ENCODE assay signal across 9 cellular contexts in the genomic region with DNA sequence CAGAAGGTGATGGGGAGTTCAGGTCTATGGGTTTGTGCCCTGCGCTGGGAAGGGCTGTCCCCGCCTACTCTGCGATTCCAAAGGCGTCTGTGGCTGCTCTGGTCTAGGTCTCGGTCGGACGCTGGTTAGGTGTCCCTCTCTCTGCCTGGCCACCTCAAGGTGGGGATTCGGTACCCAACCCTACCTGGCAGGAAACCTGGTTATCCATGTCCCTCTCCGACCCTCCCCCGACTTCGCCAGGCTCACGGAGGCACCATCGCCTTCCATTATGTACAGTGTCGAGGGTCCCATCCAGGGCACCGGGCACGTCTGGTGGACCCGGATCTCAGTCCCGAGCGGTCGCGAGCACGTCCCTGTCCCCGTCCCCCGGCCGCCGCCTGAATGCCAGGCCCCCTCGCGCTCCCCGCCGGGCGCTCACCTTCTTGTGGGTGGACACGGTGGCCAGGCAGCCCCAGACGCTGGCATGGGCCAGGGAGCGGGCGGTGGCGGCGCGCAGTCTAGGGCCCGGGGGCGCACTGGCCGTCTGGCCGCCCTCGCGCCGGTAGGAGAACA. TPM values are rescaled to one million over a fixed set of nuclear protein-coding genes. Genes with fewer than 3 reads are reported as not detected.
DNase-seq lines count a peak whose midpoint lies in the region; ATAC-seq and TF ChIP-seq lines count a peak whose summit lies in the region.
"Had no signal": no experiment of that assay in that cellular context is flagged by ENCODE, and none has a peak within 500 bp of the region (broad histone marks: within the 10 kb centered on the region; RNA-seq: fewer than 3 reads in every experiment).

No MANE protein-coding gene starts in this region.

- CTCF ChIA-PET in WTC11 (lab: Charles Lee) = interaction anchor here (0.6 to 3.9 kb wide), 26 partner anchors 8 to 439 kb away, joined by 3 to 72 read pairs (median 4); partner anchors contain the start of gene RNF149

- peaks cover 12% of the 10 kb centered on the region; the same call in 1 of the 2 replicates for H3F3A ChIP-seq in GM23248 (ENCODE audit: insufficient read depth)

- DNase-seq in GM23248 = no peak
- DNase-seq in WTC11 (ENCODE audit: low spot score) = peak; percentile 23
- DNase-seq in heart right ventricle = no peak
- DNase-seq in psoas muscle = no peak
- DNase-seq in SK-N-DZ (ENCODE audit: low spot score) = no peak
- DNase-seq in NCI-H1694 treated with DMSO at 0.1 percent for 48 hours (lab: John Stamatoyannopoulos, UW) = no peak
- DNase-seq in stimulated activated CD8-positive, alpha-beta memory T cell treated with anti-CD3 and anti-CD28 coated beads, Interleukin-4, amount 100 ng/mL, for 48 hours = no peak

- ATAC-seq in WTC11 = peak; percentile 61
- ATAC-seq in heart right ventricle = peak in 7 of 8 donors; percentile 14 to 79 (median 46)
- ATAC-seq in psoas muscle = peak in 2 of 4 donors; percentile 35 to 56
- no peak for ATAC-seq in GM19035 (IDR thresholded peaks at IDR 0.05; ENCODE audit: unreplicated experiment)

- POLR2A ChIA-PET in WTC11 (lab: Charles Lee) = no interaction called here

- peak overlapping the region; percentile 79 for H2AFZ ChIP-seq in GM23248

- H3K27me3 ChIP-seq in GM23248 (replicated peaks; ENCODE audit: insufficient read depth) (peaks cover 13% of the 10 kb centered on the region), heart right ventricle (peaks cover 0 to 75% (median 34%) of the 10 kb centered on the region in 7 donors), psoas muscle (ENCODE audit: insufficient read depth in 3 of 3, low read length in 2 of 3) (peaks cover 0 to 83% (median 14%) of the 10 kb centered on the region in 3 donors)

- H3K36me3 ChIP-seq in GM23248 (ENCODE audit: low read depth) = no peaks in the 10 kb centered on the region
- no peaks in the 10 kb centered on the region for H3K36me3 ChIP-seq in heart right ventricle
- H3K36me3 ChIP-seq in psoas muscle (ENCODE audit: insufficient read depth in 1 of 2, low read depth in 1 of 2) = no peaks in the 10 kb centered on the region

- intact Hi-C loops in heart right ventricle (cut with DNase I) (loop anchor here in 2 of 10 donors (2.0 to 5.0 kb wide), 2 partner anchors 44 kb away; no protein-coding TSS in a partner anchor), psoas muscle (cut with DNase I) (no loop called here)

- no peaks in the 10 kb centered on the region for H3K9me2 ChIP-seq in GM23248 (ENCODE audit: insufficient read depth)

- H4K20me1 ChIP-seq in GM23248 (ENCODE audit: insufficient read depth) = 0 out of 2 replicates have a peak, but pooled peaks cover 2% of the 10 kb centered on the region

- H3K4me1 ChIP-seq in GM23248 (ENCODE audit: insufficient read depth) = 0 out of 2 replicates have a peak, but pooled peaks cover 4% of the 10 kb centered on the region
- H3K4me1 ChIP-seq in heart right ventricle = peaks cover 2 to 14% (median 10%) of the 10 kb centered on the region in 9 donors
- peaks cover 9% of the 10 kb centered on the region for H3K4me1 ChIP-seq in psoas muscle

- peak overlapping the region; percentile 69 for H3K4me3 ChIP-seq in GM23248
- H3K4me3 ChIP-seq in heart right ventricle = peak overlapping the region; percentile 28 to 60 (median 52)
- peak overlapping the region; percentile 61 for H3K4me3 ChIP-seq in psoas muscle
- H3K4me3 ChIP-seq: SK-N-MC had no signal

- TF ChIP-seq CTCF in WTC11 (IDR thresholded peaks at IDR 0.05) (no peak), heart right ventricle (IDR thresholded peaks at IDR 0.05) (no peak), psoas muscle (IDR thresholded peaks at IDR 0.05) (no peak)

- peak overlapping the region; percentile 77 for H3K4me2 ChIP-seq in GM23248 (ENCODE audit: unreplicated experiment)

- no peaks in the 10 kb centered on the region for H3K79me2 ChIP-seq in GM23248 (ENCODE audit: insufficient read depth)

- H3K4me1 Mint-ChIP-seq in WTC11 = peaks cover 22% of the 10 kb centered on the region

- H3K27ac ChIP-seq in GM23248 (no peak overlapping the region), heart right ventricle (no peak overlapping the region), psoas muscle (no peak overlapping the region)
- H3K27ac ChIP-seq: SK-N-MC had no signal

- H3K27ac Mint-ChIP-seq in WTC11 = no peak overlapping the region

- H3K27me3 Mint-ChIP-seq in WTC11 (ENCODE audit: low read depth) = peaks cover 48% of the 10 kb centered on the region

- H3K9ac ChIP-seq in GM23248 = no peak overlapping the region

- no peaks in the 10 kb centered on the region for H3K9me3 Mint-ChIP-seq in WTC11

- WGBS in GM23248 (ENCODE audit: low coverage in 1 of 2, low lambda C conversion rate in 2 of 2, missing lambda C conversion rate in 2 of 2), 2 experiments = 2 to 3% methylated on average over 39 to 42 of the region's 45 CpGs
- WGBS in heart right ventricle, 2 donors = 3 to 6% methylated on average over 45 of the region's 45 CpGs
- 2 to 4% (median 3%) methylated on average over 35 to 45 of the region's 45 CpGs for WGBS in psoas muscle, 3 donors

- no peaks in the 10 kb centered on the region for H3K36me3 Mint-ChIP-seq in WTC11

- H3K9me3 ChIP-seq in GM23248 (ENCODE audit: low read depth) = no peaks in the 10 kb centered on the region
- H3K9me3 ChIP-seq in heart right ventricle = no peaks in the 10 kb centered on the region
- no peaks in the 10 kb centered on the region for H3K9me3 ChIP-seq in psoas muscle

- peak overlapping the region; percentile 80 for H3K4me3 Mint-ChIP-seq in WTC11

- in situ Hi-C loops in GM23248 (cut with MboI) = no loop called here

TF ChIP-seq in WTC11, 78 proteins besides CTCF, POLR2A, EP300 and RAD21 (continues in another document):
- TF ChIP-seq, protein P1, sequence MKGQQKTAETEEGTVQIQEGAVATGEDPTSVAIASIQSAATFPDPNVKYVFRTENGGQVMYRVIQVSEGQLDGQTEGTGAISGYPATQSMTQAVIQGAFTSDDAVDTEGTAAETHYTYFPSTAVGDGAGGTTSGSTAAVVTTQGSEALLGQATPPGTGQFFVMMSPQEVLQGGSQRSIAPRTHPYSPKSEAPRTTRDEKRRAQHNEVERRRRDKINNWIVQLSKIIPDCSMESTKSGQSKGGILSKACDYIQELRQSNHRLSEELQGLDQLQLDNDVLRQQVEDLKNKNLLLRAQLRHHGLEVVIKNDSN (CRISPR knock-in tag; IDR thresholded peaks at IDR 0.05) = no peak
- TF ChIP-seq, protein P2, sequence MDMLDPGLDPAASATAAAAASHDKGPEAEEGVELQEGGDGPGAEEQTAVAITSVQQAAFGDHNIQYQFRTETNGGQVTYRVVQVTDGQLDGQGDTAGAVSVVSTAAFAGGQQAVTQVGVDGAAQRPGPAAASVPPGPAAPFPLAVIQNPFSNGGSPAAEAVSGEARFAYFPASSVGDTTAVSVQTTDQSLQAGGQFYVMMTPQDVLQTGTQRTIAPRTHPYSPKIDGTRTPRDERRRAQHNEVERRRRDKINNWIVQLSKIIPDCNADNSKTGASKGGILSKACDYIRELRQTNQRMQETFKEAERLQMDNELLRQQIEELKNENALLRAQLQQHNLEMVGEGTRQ (CRISPR knock-in tag; IDR thresholded peaks at IDR 0.05) = no peak
- no peak for TF ChIP-seq IRF2 (CRISPR knock-in tag; IDR thresholded peaks at IDR 0.05; ENCODE audit: borderline replicate concordance, low read depth)
- no peak for TF ChIP-seq IRF1 (CRISPR knock-in tag; IDR thresholded peaks at IDR 0.05)
- TF ChIP-seq RORB (CRISPR knock-in tag; IDR thresholded peaks at IDR 0.05) = no peak
- TF ChIP-seq ZNF396 (CRISPR knock-in tag; IDR thresholded peaks at IDR 0.05; ENCODE audit: borderline replicate concordance) = no peak
- TF ChIP-seq, protein P3, sequence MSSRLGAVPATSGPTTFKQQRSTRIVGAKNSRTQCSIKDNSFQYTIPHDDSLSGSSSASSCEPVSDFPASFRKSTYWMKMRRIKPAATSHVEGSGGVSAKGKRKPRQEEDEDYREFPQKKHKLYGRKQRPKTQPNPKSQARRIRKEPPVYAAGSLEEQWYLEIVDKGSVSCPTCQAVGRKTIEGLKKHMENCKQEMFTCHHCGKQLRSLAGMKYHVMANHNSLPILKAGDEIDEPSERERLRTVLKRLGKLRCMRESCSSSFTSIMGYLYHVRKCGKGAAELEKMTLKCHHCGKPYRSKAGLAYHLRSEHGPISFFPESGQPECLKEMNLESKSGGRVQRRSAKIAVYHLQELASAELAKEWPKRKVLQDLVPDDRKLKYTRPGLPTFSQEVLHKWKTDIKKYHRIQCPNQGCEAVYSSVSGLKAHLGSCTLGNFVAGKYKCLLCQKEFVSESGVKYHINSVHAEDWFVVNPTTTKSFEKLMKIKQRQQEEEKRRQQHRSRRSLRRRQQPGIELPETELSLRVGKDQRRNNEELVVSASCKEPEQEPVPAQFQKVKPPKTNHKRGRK (CRISPR knock-in tag; IDR thresholded peaks at IDR 0.05; ENCODE audit: borderline replicate concordance) = no peak
- TF ChIP-seq NFYB (CRISPR knock-in tag; conservative IDR thresholded peaks at IDR 0.05; ENCODE audit: low read depth) = no peak
- TF ChIP-seq GRHL2 (CRISPR knock-in tag; IDR thresholded peaks at IDR 0.05; ENCODE audit: insufficient replicate concordance, severe bottlenecking) = no peak
- 0 out of 2 replicates have a peak, but pooled peaks have one; percentile 16 for TF ChIP-seq TCF7 (CRISPR knock-in tag; IDR thresholded peaks at IDR 0.05; ENCODE audit: low read depth)
- TF ChIP-seq CBFB (CRISPR knock-in tag; IDR thresholded peaks at IDR 0.05; ENCODE audit: low read depth) = no peak
- peak; percentile 30; the same call in 1 of the 2 replicates for TF ChIP-seq FOXP1 (CRISPR knock-in tag; IDR thresholded peaks at IDR 0.05; ENCODE audit: borderline replicate concordance)
- TF ChIP-seq ESRRA (CRISPR knock-in tag; IDR thresholded peaks at IDR 0.05; ENCODE audit: borderline replicate concordance) = no peak

RNA-seq across cellular contexts. Expression of gene CREG2, which starts 0.6 kb away (rescaled TPM):
- total RNA-seq in GM23248 (2014; rRNA removed; shearing (Covaris generic)) = under 0.01 and 0.22 TPM in 2 replicates
- polyA plus RNA-seq in GM23248 (2016; fragmentation: Nextera tagmentation; extraction: Ambion mirVana) (0.15 TPM in 1 of 2 replicates, not detected in the other), heart right ventricle (not detected), psoas muscle (under 1 TPM in 2 of 3 donors, not detected in 1; 0.04 to 0.07 TPM)
- total RNA-seq in WTC11 (2021) (1.1 to 1.7 TPM (median 1.6 TPM) in 3 replicates), heart right ventricle (1 to 10 TPM in 1 of 10 donors, under 1 TPM in 6, not detected in 3; 0.24 to 1.4 (median 0.70) TPM), psoas muscle (under 1 TPM in 2 of 4 donors, not detected in 2; 0.13 to 0.34 TPM)
- 0.48 TPM in 1 of 2 replicates, not detected in the other for polyA plus RNA-seq in SK-N-DZ (2014; cell fraction: cytosol; rRNA removed)
- not detected in 2 replicates for polyA plus RNA-seq in SK-N-DZ (2014; cell fraction: nucleus; rRNA removed)
